ENCODE assay signal across 1 cellular context in genomic region chr3:64318670-64319271, GRCh38.
TF ChIP-seq lines count a peak whose summit lies in the region.

No MANE protein-coding gene starts in this region.

TF ChIP-seq in H1, 55 proteins besides CTCF, POLR2A, EP300 and RAD21:
- TF ChIP-seq CHD1 (IDR thresholded peaks at IDR 0.05; ENCODE audit: low read depth, low read length) (no peak), SP1 (IDR thresholded peaks at IDR 0.05; ENCODE audit: low read depth, low read length) (no peak), MAFK (IDR thresholded peaks at IDR 0.05; ENCODE audit: low read depth, low read length) (no peak), RNF2 (IDR thresholded peaks at IDR 0.05; ENCODE audit: borderline replicate concordance, low read depth, low read length, missing control alignments, poor library complexity, severe bottlenecking) (no peak), SIX5 (IDR thresholded peaks at IDR 0.05; ENCODE audit: low read depth, low read length) (no peak), KDM4A (IDR thresholded peaks at IDR 0.05; ENCODE audit: low read depth, low read length, severe bottlenecking) (no peak), SIRT6 (IDR thresholded peaks at IDR 0.05; ENCODE audit: low read length) (no peak), POU5F1 (IDR thresholded peaks at IDR 0.05; ENCODE audit: low read depth, low read length) (no peak), JUND (IDR thresholded peaks at IDR 0.05; ENCODE audit: low read length) (no peak), CTBP2 (IDR thresholded peaks at IDR 0.05; ENCODE audit: borderline replicate concordance, insufficient read depth, insufficient read length, low read length) (no peak), TAF1 (IDR thresholded peaks at IDR 0.05; ENCODE audit: low read depth, low read length) (no peak), GTF2F1 (IDR thresholded peaks at IDR 0.05; ENCODE audit: borderline replicate concordance, low read depth, low read length) (no peak), KDM5A (IDR thresholded peaks at IDR 0.05; ENCODE audit: low read length) (no peak), HDAC2 (IDR thresholded peaks at IDR 0.05; ENCODE audit: borderline replicate concordance in 1 of 2, low read depth in 2 of 2, low read length in 2 of 2) (no peak), MAX (IDR thresholded peaks at IDR 0.05) (no peak)
